14 cellular contexts compared by ENCODE assay signal in the genomic region with DNA sequence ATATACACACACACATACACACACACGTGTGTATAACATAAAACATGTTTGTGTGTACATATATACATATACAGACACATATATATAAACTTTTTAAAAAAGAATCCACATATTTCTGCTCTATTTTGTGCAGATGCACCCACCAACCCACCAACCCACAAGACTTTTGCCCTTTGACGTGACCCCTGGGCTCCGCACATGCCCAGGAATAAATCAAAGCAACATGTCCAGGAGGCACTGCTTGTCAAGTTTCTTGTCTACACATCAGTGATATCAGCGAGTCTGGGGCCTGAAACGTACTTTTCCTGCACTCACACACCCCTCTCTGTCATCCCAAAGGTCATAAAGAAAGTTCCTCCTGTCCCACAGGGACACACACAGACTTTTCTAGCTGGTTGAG.
DNase-seq lines count a peak whose midpoint lies in the region; ATAC-seq and TF ChIP-seq lines count a peak whose summit lies in the region.
"Had no signal": no experiment of that assay in that cellular context is flagged by ENCODE, and none has a peak within 500 bp of the region (broad histone marks: within the 10 kb centered on the region; RNA-seq: fewer than 3 reads in every experiment).

No MANE protein-coding gene starts in this region.

- peaks cover 21% of the 10 kb centered on the region for H3K4me1 Mint-ChIP-seq in dendritic cell treated with granulocyte-macrophage colony-stimulating factor and Interleukin-4, amounts not matched to agents 40 ng/mL and 50 ng/mL, for 4 days (ENCODE audit: low read depth)
- no peaks in the 10 kb centered on the region for H3K4me1 Mint-ChIP-seq in osteocyte (ENCODE audit: unreplicated experiment)
- H3K4me1 Mint-ChIP-seq: CD4-positive, alpha-beta memory T cell had no signal

- peak overlapping the region; percentile 20 for H3K27ac Mint-ChIP-seq in dendritic cell treated with granulocyte-macrophage colony-stimulating factor and Interleukin-4, amounts not matched to agents 40 ng/mL and 50 ng/mL, for 4 days
- no peak overlapping the region for H3K27ac Mint-ChIP-seq in osteocyte (ENCODE audit: unreplicated experiment)
- H3K27ac Mint-ChIP-seq: CD4-positive, alpha-beta memory T cell had no signal

- H3K36me3 ChIP-seq in body of pancreas (replicated peaks in 1 of 2; ENCODE audit: insufficient read depth in 1 of 2, low read depth in 2 of 2) (no peaks in the 10 kb centered on the region), vagina (no peaks in the 10 kb centered on the region), gastroesophageal sphincter (no peaks in the 10 kb centered on the region)
- H3K36me3 ChIP-seq: BE2C, HAP-1 had no signal

- peak overlapping the region in 3 of 4 donors; percentile 17 to 60 (median 58) for H3K27ac ChIP-seq in body of pancreas
- no peak overlapping the region for H3K27ac ChIP-seq in vagina
- H3K27ac ChIP-seq in gastroesophageal sphincter = no peak overlapping the region
- H3K27ac ChIP-seq: A549, C4-2B had no signal

- H3K27me3 ChIP-seq in body of pancreas (no peaks in the 10 kb centered on the region), vagina (no peaks in the 10 kb centered on the region), gastroesophageal sphincter (no peaks in the 10 kb centered on the region)
- H3K27me3 ChIP-seq: BE2C had no signal

- no peak overlapping the region for H3K4me3 Mint-ChIP-seq in dendritic cell treated with granulocyte-macrophage colony-stimulating factor and Interleukin-4, amounts not matched to agents 40 ng/mL and 50 ng/mL, for 4 days
- no peak overlapping the region for H3K4me3 Mint-ChIP-seq in osteocyte (ENCODE audit: unreplicated experiment)
- H3K4me3 Mint-ChIP-seq: CD4-positive, alpha-beta memory T cell had no signal

- no peak for TF ChIP-seq EP300 in gastroesophageal sphincter (IDR thresholded peaks at IDR 0.05)

- H3K9me3 Mint-ChIP-seq in dendritic cell treated with granulocyte-macrophage colony-stimulating factor and Interleukin-4, amounts not matched to agents 40 ng/mL and 50 ng/mL, for 4 days = no peaks in the 10 kb centered on the region
- H3K9me3 Mint-ChIP-seq in osteocyte (ENCODE audit: unreplicated experiment) = no peaks in the 10 kb centered on the region

- intact Hi-C loops in body of pancreas (cut with DNase I) = no loop called here
- intact Hi-C loops in dendritic cell treated with granulocyte-macrophage colony-stimulating factor and Interleukin-4, amounts not matched to agents 40 ng/mL and 50 ng/mL, for 4 days (cut with micrococcal nuclease) = no loop called here
- intact Hi-C loops in vagina (cut with DNase I) = no loop called here

- no peaks in the 10 kb centered on the region for H3K9me3 ChIP-seq in body of pancreas
- no peaks in the 10 kb centered on the region for H3K9me3 ChIP-seq in vagina
- no peaks in the 10 kb centered on the region for H3K9me3 ChIP-seq in gastroesophageal sphincter
- H3K9me3 ChIP-seq: A549, BE2C, HAP-1 had no signal

- TF ChIP-seq POLR2A in body of pancreas (IDR thresholded peaks at IDR 0.05) (no peak), vagina (IDR thresholded peaks at IDR 0.05) (no peak), gastroesophageal sphincter (IDR thresholded peaks at IDR 0.05) (no peak)

- 54 to 66% methylated on average over 5 of the region's 5 CpGs for WGBS in body of pancreas, 2 donors
- 40 to 69% methylated on average over 1 to 5 of the region's 5 CpGs for WGBS in gastroesophageal sphincter (ENCODE audit: low coverage in 1 of 2), 2 donors

- H3K4me3 ChIP-seq in body of pancreas = no peak overlapping the region
- H3K4me3 ChIP-seq in vagina = no peak overlapping the region
- no peak overlapping the region for H3K4me3 ChIP-seq in gastroesophageal sphincter
- H3K4me3 ChIP-seq: A549, HAP-1 had no signal

- no peaks in the 10 kb centered on the region for H3K27me3 Mint-ChIP-seq in dendritic cell treated with granulocyte-macrophage colony-stimulating factor and Interleukin-4, amounts not matched to agents 40 ng/mL and 50 ng/mL, for 4 days
- H3K27me3 Mint-ChIP-seq in osteocyte (ENCODE audit: unreplicated experiment) = no peaks in the 10 kb centered on the region
- H3K27me3 Mint-ChIP-seq: CD4-positive, alpha-beta memory T cell had no signal

- TF ChIP-seq CTCF in body of pancreas (IDR thresholded peaks at IDR 0.05) (no peak), osteocyte (IDR thresholded peaks at IDR 0.05) (no peak), vagina (IDR thresholded peaks at IDR 0.05) (no peak), gastroesophageal sphincter (IDR thresholded peaks at IDR 0.05) (no peak)

- no peaks in the 10 kb centered on the region for H3K36me3 Mint-ChIP-seq in dendritic cell treated with granulocyte-macrophage colony-stimulating factor and Interleukin-4, amounts not matched to agents 40 ng/mL and 50 ng/mL, for 4 days (ENCODE audit: low read depth)
- H3K36me3 Mint-ChIP-seq in osteocyte (ENCODE audit: unreplicated experiment) = no peaks in the 10 kb centered on the region
- H3K36me3 Mint-ChIP-seq: CD4-positive, alpha-beta memory T cell had no signal

- peaks cover 18% of the 10 kb centered on the region for H3K4me1 ChIP-seq in body of pancreas
- no peaks in the 10 kb centered on the region for H3K4me1 ChIP-seq in vagina
- H3K4me1 ChIP-seq in gastroesophageal sphincter = no peaks in the 10 kb centered on the region
- H3K4me1 ChIP-seq: A549, BE2C, HAP-1 had no signal

- no peak for DNase-seq in body of pancreas
- peak; percentile 57 for DNase-seq in osteocyte (ENCODE audit: extremely low spot score, unreplicated experiment)
- DNase-seq in vagina (ENCODE audit: extremely low spot score in 2 of 2) = peak; percentile 22 to 64
- no peak for DNase-seq in activated naive CD4-positive, alpha-beta T cell (lab: John Stamatoyannopoulos, UW)
- DNase-seq: BE2C; CD4-positive, alpha-beta memory T cell; DMS153; DMS79 treated with DMSO at 0.1 percent for 48 hours; EL had no signal

- ATAC-seq in body of pancreas = no peak
- no peak for ATAC-seq in gastroesophageal sphincter

Comparison
In these comparisons a context has a peak if more than half of its experiments do, and no peak if none do; other contexts are left out.
1. DNase-seq: peak in osteocyte (single experiment) and vagina (2 of 2); none in body of pancreas (0 of 4) and activated naive CD4-positive, alpha-beta T cell (0 of 4).
2. H3K27ac ChIP-seq: peak in body of pancreas (3 of 4); none in vagina (single experiment) and gastroesophageal sphincter (0 of 4).